ENCODE assay signal across 9 cellular contexts in the genomic region with DNA sequence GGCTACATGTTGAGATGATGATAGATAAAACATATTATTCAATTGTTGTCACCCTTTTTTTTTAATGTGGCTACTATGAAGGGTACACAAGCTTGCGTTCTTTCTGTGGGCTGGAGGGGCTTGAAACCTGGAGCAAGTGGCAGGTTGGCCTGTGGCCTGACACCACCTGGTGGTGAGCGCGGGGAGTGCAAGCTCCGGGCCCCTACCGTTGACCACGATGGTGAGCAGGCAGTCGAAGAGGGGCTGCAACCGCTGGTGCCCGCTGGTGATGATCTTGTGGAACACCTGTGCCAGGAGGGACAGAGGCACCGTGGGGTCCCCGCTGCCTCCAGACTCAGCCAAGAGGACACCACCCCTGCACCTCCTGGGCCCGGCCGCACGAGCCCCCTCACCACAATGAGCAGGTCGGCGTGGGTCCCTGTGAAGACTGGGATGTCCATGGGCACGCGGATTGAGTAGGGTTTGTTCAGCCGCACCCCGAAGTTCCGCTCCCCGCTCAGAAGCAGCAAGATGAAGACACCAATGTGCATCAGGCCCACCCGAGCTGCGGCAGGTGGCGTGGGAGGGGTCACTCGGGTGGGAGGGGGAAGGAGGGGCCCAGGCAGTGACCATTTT. TPM values are rescaled to one million over a fixed set of nuclear protein-coding genes. Genes with fewer than 3 reads are reported as not detected.
DNase-seq lines count a peak whose midpoint lies in the region; ATAC-seq and TF ChIP-seq lines count a peak whose summit lies in the region.
"Had no signal": no experiment of that assay in that cellular context is flagged by ENCODE, and none has a peak within 500 bp of the region (broad histone marks: within the 10 kb centered on the region; RNA-seq: fewer than 3 reads in every experiment).

No MANE protein-coding gene starts in this region.

- no peaks in the 10 kb centered on the region for H3K79me2 ChIP-seq in trophoblast cell (ENCODE audit: control insufficient read depth, insufficient read depth, low read length, poor library complexity)

- no peaks in the 10 kb centered on the region for H3K36me3 ChIP-seq in SJCRH30
- H3K36me3 ChIP-seq in trophoblast cell (ENCODE audit: control insufficient read depth in 1 of 2, insufficient read depth in 2 of 2, low read length in 2 of 2): no peaks in the 10 kb centered on the region
- peaks cover 4% of the 10 kb centered on the region for H3K36me3 ChIP-seq in upper lobe of right lung

- no peaks in the 10 kb centered on the region for H3K27me3 Mint-ChIP-seq in activated T-helper 2 cell treated with anti-CD3 and anti-CD28 coated beads, Interferon-gamma antibody, Interleukin-2, Interleukin-4, amounts not matched to agents 10 μg/mL and 5 μg/mL and 100 μg/mL, durations not matched to agents 14 hours and 24 hours and 36 hours (ENCODE audit: low read depth)

- H3K27ac ChIP-seq in SJCRH30 (no peak overlapping the region), trophoblast cell (ENCODE audit: low read depth, low read length) (no peak overlapping the region), upper lobe of right lung (no peak overlapping the region)

- intact Hi-C loops in activated T-helper 2 cell treated with anti-CD3 and anti-CD28 coated beads, Interferon-gamma antibody, Interleukin-2, Interleukin-4, amounts not matched to agents 10 μg/mL and 5 μg/mL and 100 μg/mL, durations not matched to agents 14 hours and 24 hours and 36 hours (cut with micrococcal nuclease): loop anchor here (1.0 kb wide), 1 partner anchor 35 kb away; a partner anchor contains a TSS
- intact Hi-C loops in upper lobe of right lung (cut with DNase I): no loop called here

- H3K27ac Mint-ChIP-seq in activated T-helper 2 cell treated with anti-CD3 and anti-CD28 coated beads, Interferon-gamma antibody, Interleukin-2, Interleukin-4, amounts not matched to agents 10 μg/mL and 5 μg/mL and 100 μg/mL, durations not matched to agents 14 hours and 24 hours and 36 hours: no peak overlapping the region
- H3K27ac Mint-ChIP-seq: T-helper 1 cell treated with Interleukin-12 subunit alpha and Interleukin-12 subunit beta and Interleukin-4 antibody, amounts not matched to agents 30 μg/mL and 1 μg/mL, for 36 hours had no signal

- H3K4ac ChIP-seq in trophoblast cell (ENCODE audit: low read depth, low read length): no peak overlapping the region

- H3K27me3 ChIP-seq in SJCRH30 (peaks cover 9% of the 10 kb centered on the region; the same call in 1 of the 2 replicates), trophoblast cell (ENCODE audit: insufficient read depth, low read length) (no peaks in the 10 kb centered on the region), upper lobe of right lung (no peaks in the 10 kb centered on the region)

- H3K9me3 Mint-ChIP-seq in activated T-helper 2 cell treated with anti-CD3 and anti-CD28 coated beads, Interferon-gamma antibody, Interleukin-2, Interleukin-4, amounts not matched to agents 10 μg/mL and 5 μg/mL and 100 μg/mL, durations not matched to agents 14 hours and 24 hours and 36 hours: no peaks in the 10 kb centered on the region
- H3K9me3 Mint-ChIP-seq: T-helper 1 cell treated with Interleukin-12 subunit alpha and Interleukin-12 subunit beta and Interleukin-4 antibody, amounts not matched to agents 30 μg/mL and 1 μg/mL, for 36 hours had no signal

- H3K9me3 ChIP-seq in SJCRH30 (replicated peaks) (no peaks in the 10 kb centered on the region), trophoblast cell (ENCODE audit: insufficient read depth, low read depth, low read length) (peaks cover 3% of the 10 kb centered on the region), upper lobe of right lung (no peaks in the 10 kb centered on the region)

- no peak overlapping the region for H3K23ac ChIP-seq in trophoblast cell (ENCODE audit: low read length)

- no peaks in the 10 kb centered on the region for H3K4me1 ChIP-seq in SJCRH30
- peaks cover 0 to 1% of the 10 kb centered on the region in 2 experiments for H3K4me1 ChIP-seq in trophoblast cell (ENCODE audit: control insufficient read depth in 1 of 2, insufficient read depth in 2 of 2, low read length in 2 of 2)
- peaks cover 4% of the 10 kb centered on the region for H3K4me1 ChIP-seq in upper lobe of right lung

- H3K4me3 ChIP-seq in Jurkat, Clone E6-1 (ENCODE audit: low read length): no peak overlapping the region
- no peak overlapping the region for H3K4me3 ChIP-seq in SJCRH30
- H3K4me3 ChIP-seq in trophoblast cell (ENCODE audit: low read depth, low read length): no peak overlapping the region
- no peak overlapping the region for H3K4me3 ChIP-seq in upper lobe of right lung

- no peak overlapping the region for H4K8ac ChIP-seq in trophoblast cell (ENCODE audit: low read depth, low read length)

- H2AFZ ChIP-seq in trophoblast cell (ENCODE audit: insufficient read depth, low read length, poor library complexity): no peak overlapping the region

- peak; percentile 96 for TF ChIP-seq CTCF in upper lobe of right lung (IDR thresholded peaks at IDR 0.05)

- no peak overlapping the region for H3K14ac ChIP-seq in trophoblast cell (ENCODE audit: low read length)

- H2BK5ac ChIP-seq in trophoblast cell (ENCODE audit: low read depth, low read length, poor library complexity): no peak overlapping the region

- H3K36me3 Mint-ChIP-seq in activated T-helper 2 cell treated with anti-CD3 and anti-CD28 coated beads, Interferon-gamma antibody, Interleukin-2, Interleukin-4, amounts not matched to agents 10 μg/mL and 5 μg/mL and 100 μg/mL, durations not matched to agents 14 hours and 24 hours and 36 hours (ENCODE audit: low read depth): no peaks in the 10 kb centered on the region

- no peak overlapping the region for H4K12ac ChIP-seq in trophoblast cell (ENCODE audit: low read depth, low read length)

- no peak overlapping the region for H3K4me3 Mint-ChIP-seq in activated T-helper 2 cell treated with anti-CD3 and anti-CD28 coated beads, Interferon-gamma antibody, Interleukin-2, Interleukin-4, amounts not matched to agents 10 μg/mL and 5 μg/mL and 100 μg/mL, durations not matched to agents 14 hours and 24 hours and 36 hours (ENCODE audit: low read depth)
- H3K4me3 Mint-ChIP-seq: T-helper 1 cell treated with Interleukin-12 subunit alpha and Interleukin-12 subunit beta and Interleukin-4 antibody, amounts not matched to agents 30 μg/mL and 1 μg/mL, for 36 hours had no signal

- no peak overlapping the region for H3K9ac ChIP-seq in trophoblast cell (ENCODE audit: low read length)

- no peak overlapping the region for H2AK5ac ChIP-seq in trophoblast cell (ENCODE audit: low read length)

- ATAC-seq in upper lobe of right lung (peak; percentile 57), GM21367 (IDR thresholded peaks at IDR 0.05; ENCODE audit: unreplicated experiment) (no peak)

- no peaks in the 10 kb centered on the region for H3K79me1 ChIP-seq in trophoblast cell (ENCODE audit: low read length)

- no peak overlapping the region for H2BK12ac ChIP-seq in trophoblast cell (ENCODE audit: low read length)

- H3K4me2 ChIP-seq in trophoblast cell (ENCODE audit: low read length): no peak overlapping the region

- H3K4me1 Mint-ChIP-seq in activated T-helper 2 cell treated with anti-CD3 and anti-CD28 coated beads, Interferon-gamma antibody, Interleukin-2, Interleukin-4, amounts not matched to agents 10 μg/mL and 5 μg/mL and 100 μg/mL, durations not matched to agents 14 hours and 24 hours and 36 hours (ENCODE audit: low read depth): peaks cover 4% of the 10 kb centered on the region

- DNase-seq in D341Med (ENCODE audit: low spot score) (peak; percentile 93), SJCRH30 (peak; percentile 78 to 87), foreskin melanocyte (peak; percentile 11), trophoblast cell (peak; percentile 57 to 85), upper lobe of right lung (peak; percentile 86)
- peak; percentile 46 for DNase-seq in Jurkat, Clone E6-1 (ENCODE audit: low read depth, low spot score)
- DNase-seq in activated T-helper 2 cell treated with anti-CD3 and anti-CD28 coated beads, Interferon-gamma antibody, Interleukin-2, Interleukin-4, amounts not matched to agents 10 μg/mL and 5 μg/mL and 100 μg/mL, durations not matched to agents 14 hours and 24 hours and 36 hours (ENCODE audit: low spot score): peak; percentile 63

- WGBS in trophoblast cell (ENCODE audit: extremely low coverage, insufficient coverage, insufficient read length): no CpG with 5 or more reads among the region's 26 CpGs

- H2BK120ac ChIP-seq in trophoblast cell (ENCODE audit: insufficient read depth, low read length, poor library complexity): no peak overlapping the region

- H4K91ac ChIP-seq in trophoblast cell (ENCODE audit: low read depth, low read length): no peak overlapping the region

- no peak overlapping the region for H3K18ac ChIP-seq in trophoblast cell (ENCODE audit: low read length)

RNA-seq across cellular contexts. Expression of a gene that starts 14.5 kb away (rescaled TPM):
- polyA plus RNA-seq in Jurkat, Clone E6-1 (2012; ENCODE audit: insufficient read depth, insufficient read length): 8.5 TPM
- total RNA-seq in SJCRH30 (2014; rRNA removed; shearing (Covaris generic)): 0.71 and 1.7 TPM in 2 replicates
- total RNA-seq in activated T-helper 2 cell treated with anti-CD3 and anti-CD28 coated beads, Interferon-gamma antibody, Interleukin-2, Interleukin-4, amounts not matched to agents 10 μg/mL and 5 μg/mL and 100 μg/mL, durations not matched to agents 14 hours and 24 hours and 36 hours: 0.07 and 0.37 TPM in 2 replicates
- 22.3 and 23.4 TPM in 2 replicates for polyA plus RNA-seq in trophoblast cell (2013)
- total RNA-seq in upper lobe of right lung: 33.5 TPM

RNA-seq across cellular contexts. Expression of a gene that starts 22.3 kb away (rescaled TPM):
- polyA plus RNA-seq in Jurkat, Clone E6-1 (2012; ENCODE audit: insufficient read depth, insufficient read length): not detected
- total RNA-seq in SJCRH30 (2014; rRNA removed; shearing (Covaris generic)): not detected in 2 replicates
- not detected in 2 replicates for total RNA-seq in activated T-helper 2 cell treated with anti-CD3 and anti-CD28 coated beads, Interferon-gamma antibody, Interleukin-2, Interleukin-4, amounts not matched to agents 10 μg/mL and 5 μg/mL and 100 μg/mL, durations not matched to agents 14 hours and 24 hours and 36 hours
- not detected in 2 replicates for polyA plus RNA-seq in trophoblast cell (2013)
- total RNA-seq in upper lobe of right lung: not detected

RNA-seq across cellular contexts. Expression of a gene that starts 29.4 kb away (rescaled TPM):
- 8.1 TPM for polyA plus RNA-seq in Jurkat, Clone E6-1 (2012; ENCODE audit: insufficient read depth, insufficient read length)
- total RNA-seq in SJCRH30 (2014; rRNA removed; shearing (Covaris generic)): 10.9 and 11.3 TPM in 2 replicates
- 2.3 and 2.4 TPM in 2 replicates for total RNA-seq in activated T-helper 2 cell treated with anti-CD3 and anti-CD28 coated beads, Interferon-gamma antibody, Interleukin-2, Interleukin-4, amounts not matched to agents 10 μg/mL and 5 μg/mL and 100 μg/mL, durations not matched to agents 14 hours and 24 hours and 36 hours
- polyA plus RNA-seq in trophoblast cell (2013): 12.8 and 13.2 TPM in 2 replicates
- total RNA-seq in upper lobe of right lung: 21.8 TPM

RNA-seq across cellular contexts. Expression of a gene that starts 34.0 kb away (rescaled TPM):
- polyA plus RNA-seq in Jurkat, Clone E6-1 (2012; ENCODE audit: insufficient read depth, insufficient read length): not detected
- total RNA-seq in SJCRH30 (2014; rRNA removed; shearing (Covaris generic)): not detected in 2 replicates
- not detected in 2 replicates for total RNA-seq in activated T-helper 2 cell treated with anti-CD3 and anti-CD28 coated beads, Interferon-gamma antibody, Interleukin-2, Interleukin-4, amounts not matched to agents 10 μg/mL and 5 μg/mL and 100 μg/mL, durations not matched to agents 14 hours and 24 hours and 36 hours
- not detected in 2 replicates for polyA plus RNA-seq in trophoblast cell (2013)
- not detected for total RNA-seq in upper lobe of right lung

RNA-seq across cellular contexts. Expression of a gene that starts 35.0 kb away (rescaled TPM):
- not detected for polyA plus RNA-seq in Jurkat, Clone E6-1 (2012; ENCODE audit: insufficient read depth, insufficient read length)
- 0.08 and 0.14 TPM in 2 replicates for total RNA-seq in SJCRH30 (2014; rRNA removed; shearing (Covaris generic))
- not detected in 2 replicates for total RNA-seq in activated T-helper 2 cell treated with anti-CD3 and anti-CD28 coated beads, Interferon-gamma antibody, Interleukin-2, Interleukin-4, amounts not matched to agents 10 μg/mL and 5 μg/mL and 100 μg/mL, durations not matched to agents 14 hours and 24 hours and 36 hours
- 0.04 and 0.05 TPM in 2 replicates for polyA plus RNA-seq in trophoblast cell (2013)
- not detected for total RNA-seq in upper lobe of right lung

Comparison
In these comparisons a context has a peak if more than half of its experiments do, and no peak if none do; other contexts are left out.
1. DNase-seq: peak in every context shown above with its lines; median percentile 93 in D341Med; 86 in upper lobe of right lung; 82 in SJCRH30; 71 in trophoblast cell; 63 in activated T-helper 2 cell treated with anti-CD3 and anti-CD28 coated beads, Interferon-gamma antibody, Interleukin-2, Interleukin-4, amounts not matched to agents 10 μg/mL and 5 μg/mL and 100 μg/mL, durations not matched to agents 14 hours and 24 hours and 36 hours; 46 in Jurkat, Clone E6-1; 11 in foreskin melanocyte.
2. RNA of a gene that starts 14.5 kb away (total RNA-seq): 33.5 TPM in upper lobe of right lung (single experiment); 0.71 to 1.7 TPM in SJCRH30 and 0.07 to 0.37 TPM in activated T-helper 2 cell treated with anti-CD3 and anti-CD28 coated beads, Interferon-gamma antibody, Interleukin-2, Interleukin-4, amounts not matched to agents 10 μg/mL and 5 μg/mL and 100 μg/mL, durations not matched to agents 14 hours and 24 hours and 36 hours; every median in the first group is over 10 times any median in the second.